In genomic region chr4:58074382-58074781, GRCh38 we compare ENCODE assay signal across 28 cellular contexts.
"Had no signal": no experiment of that assay in that cellular context is flagged by ENCODE, and none has a peak within 500 bp of the region (broad histone marks: within the 10 kb centered on the region; RNA-seq: fewer than 3 reads in every experiment).

No MANE protein-coding gene starts in this region.

- H3K4me3 ChIP-seq: coronary artery, dorsolateral prefrontal cortex, esophagus muscularis mucosa, esophagus squamous epithelium, gastrocnemius medialis, gastroesophageal sphincter, heart left ventricle, heart right ventricle, hepatocyte had no signal

- H3K36me3 ChIP-seq: esophagus muscularis mucosa, esophagus squamous epithelium, gastrocnemius medialis, gastroesophageal sphincter, heart left ventricle, heart right ventricle had no signal

- H3K27me3 ChIP-seq: dorsolateral prefrontal cortex, esophagus muscularis mucosa, esophagus squamous epithelium, foreskin keratinocyte, gastrocnemius medialis, gastroesophageal sphincter, heart left ventricle, heart right ventricle, hepatocyte had no signal

- H2AFZ ChIP-seq: hepatocyte had no signal

- H3K9me3 ChIP-seq: esophagus muscularis mucosa, esophagus squamous epithelium, gastrocnemius medialis, gastroesophageal sphincter had no signal

- DNase-seq: cortex of kidney; dermis blood vessel endothelial cell; dorsolateral prefrontal cortex; effector CD4-positive, alpha-beta T cell; effector CD8-positive, alpha-beta T cell; effector memory CD4-positive, alpha-beta T cell; effector memory CD8-positive, alpha-beta T cell; endodermal cell; erythroblast; esophagus squamous epithelium; foreskin fibroblast; foreskin keratinocyte; foreskin melanocyte; gastrocnemius medialis; glutamatergic neuron; head of caudate nucleus; heart left ventricle; heart right ventricle; hippocampal formation had no signal

- H3K4me2 ChIP-seq: hepatocyte had no signal

- H3K27ac ChIP-seq: coronary artery, dorsolateral prefrontal cortex, epithelial cell of prostate, esophagus muscularis mucosa, esophagus squamous epithelium, foreskin keratinocyte, gastrocnemius medialis, gastroesophageal sphincter, heart left ventricle, heart right ventricle, hepatocyte had no signal

- FAIRE-seq: endometrium, endothelial cell of umbilical vein had no signal

- ATAC-seq: effector memory CD8-positive, alpha-beta T cell; esophagus mucosa; foreskin keratinocyte; gastrocnemius medialis; gastroesophageal sphincter; heart left ventricle; heart right ventricle had no signal

- H3K27ac Mint-ChIP-seq: dendritic cell treated with granulocyte-macrophage colony-stimulating factor and Interleukin-4, amounts not matched to agents 40 ng/mL and 50 ng/mL, for 4 days; effector memory CD8-positive, alpha-beta T cell; endodermal cell had no signal

- H3K9me3 Mint-ChIP-seq: dendritic cell treated with granulocyte-macrophage colony-stimulating factor and Interleukin-4, amounts not matched to agents 40 ng/mL and 50 ng/mL, for 4 days had no signal

- H3K4me1 ChIP-seq: esophagus muscularis mucosa, esophagus squamous epithelium, foreskin keratinocyte, gastrocnemius medialis, gastroesophageal sphincter, heart left ventricle, heart right ventricle had no signal

- H3K79me2 ChIP-seq: hepatocyte had no signal
